Comparison of ENCODE assay signal across 27 cellular contexts in genomic region chr17:60359415-60359814, GRCh38.
"Had no signal": no experiment of that assay in that cellular context is flagged by ENCODE, and none has a peak within 500 bp of the region (broad histone marks: within the 10 kb centered on the region; RNA-seq: fewer than 3 reads in every experiment).

No MANE protein-coding gene starts in this region.

- H3K27me3 Mint-ChIP-seq: activated B cell treated with CpG ODN at 0.5 μM for 24 hours; activated CD4-positive, alpha-beta memory T cell treated with anti-CD3 and anti-CD28 coated beads for 36 hours had no signal

- H3K9me3 ChIP-seq: adrenal gland, body of pancreas, breast epithelium, SJSA1, SK-N-SH had no signal

- H3K27ac Mint-ChIP-seq: activated B cell treated with CpG ODN at 0.5 μM for 24 hours; activated CD4-positive, alpha-beta memory T cell treated with anti-CD3 and anti-CD28 coated beads for 36 hours; activated naive CD4-positive, alpha-beta T cell treated with anti-CD3 and anti-CD28 coated beads for 36 hours; T-helper 1 cell treated with Interleukin-12 subunit alpha and Interleukin-12 subunit beta and Interleukin-4 antibody, amounts not matched to agents 30 μg/mL and 1 μg/mL, for 36 hours had no signal

- H3K9me3 Mint-ChIP-seq: activated CD4-positive, alpha-beta memory T cell treated with anti-CD3 and anti-CD28 coated beads for 36 hours; activated naive CD4-positive, alpha-beta T cell treated with anti-CD3 and anti-CD28 coated beads for 36 hours; activated naive CD4-positive, alpha-beta T cell treated with anti-CD3 and anti-CD28 coated beads, Interleukin-2, amount 50 U/mL, for 72 hours; T-helper 1 cell treated with Interleukin-12 subunit alpha and Interleukin-12 subunit beta and Interleukin-4 antibody, amounts not matched to agents 30 μg/mL and 1 μg/mL, for 36 hours had no signal

- H3K9ac ChIP-seq: SK-N-SH had no signal

- H3K4me2 ChIP-seq: SK-N-SH had no signal

- ATAC-seq: activated naive CD4-positive, alpha-beta T cell treated with anti-CD3 and anti-CD28 coated beads, Interleukin-2, amount 50 U/mL, for 72 hours; activated T-cell treated with anti-CD3 and anti-CD28 coated beads, Interleukin-2, amount 50 U/mL, for 4 hours; body of pancreas; Panc1 had no signal

- FAIRE-seq: astrocyte had no signal

- H3K36me3 ChIP-seq: adrenal gland, breast epithelium, SJSA1 had no signal

- H3K4me1 ChIP-seq: breast epithelium had no signal

- H3K27me3 ChIP-seq: adrenal gland, body of pancreas, breast epithelium, SJSA1 had no signal

- H3K36me3 Mint-ChIP-seq: activated CD4-positive, alpha-beta memory T cell treated with anti-CD3 and anti-CD28 coated beads for 36 hours had no signal

- H3K4me3 Mint-ChIP-seq: activated B cell treated with CpG ODN at 0.5 μM for 24 hours; activated CD4-positive, alpha-beta memory T cell treated with anti-CD3 and anti-CD28 coated beads for 36 hours; activated naive CD4-positive, alpha-beta T cell treated with anti-CD3 and anti-CD28 coated beads for 36 hours; activated T-cell treated with anti-CD3 and anti-CD28 coated beads, Interleukin-2, amount 50 U/mL, for 4 hours; T-helper 1 cell treated with Interleukin-12 subunit alpha and Interleukin-12 subunit beta and Interleukin-4 antibody, amounts not matched to agents 30 μg/mL and 1 μg/mL, for 36 hours had no signal

- H3K27ac ChIP-seq: adrenal gland, body of pancreas, breast epithelium, SJSA1, VCaP had no signal

- DNase-seq: activated B cell treated with CpG ODN at 0.5 μM for 24 hours; activated CD4-positive, alpha-beta memory T cell treated with anti-CD3 and anti-CD28 coated beads for 36 hours; activated CD4-positive, alpha-beta T cell treated with anti-CD3 and anti-CD28 coated beads for 4 hours; activated CD4-positive, alpha-beta T cell treated with anti-CD3 and anti-CD28 coated beads, Interleukin-2, amount 50 U/mL, for 1 hour; activated CD4-positive, CD25-positive, alpha-beta regulatory T cell treated with anti-CD3 and anti-CD28 coated beads, Interleukin-2, amount 50 U/mL, for 72 hours; activated CD8-positive, alpha-beta memory T cell treated with anti-CD3 and anti-CD28 coated beads for 24 hours; activated gamma-delta T cell; activated naive CD4-positive, alpha-beta T cell treated with anti-CD3 and anti-CD28 coated beads for 36 hours; activated T-cell treated with anti-CD3 and anti-CD28 coated beads, Interleukin-2, amount 50 U/mL, for 4 hours; adrenal gland; body of pancreas; NCI-H1105 treated with DMSO at 0.1 percent for 48 hours; NCI-H1436 treated with DMSO at 0.1 percent for 48 hours; NCI-H1694 treated with DMSO at 0.1 percent for 48 hours; NCI-H2029; NCI-H345; NCI-H524 treated with DMSO at 0.1 percent for 48 hours; SHP77 treated with DMSO at 0.1 percent for 48 hours; SK-N-SH; T-helper 9 cell had no signal

- H3K4me3 ChIP-seq: adrenal gland, body of pancreas, breast epithelium, SJSA1 had no signal
